Comparison of ENCODE assay signal across 1 cellular context in the genomic region with DNA sequence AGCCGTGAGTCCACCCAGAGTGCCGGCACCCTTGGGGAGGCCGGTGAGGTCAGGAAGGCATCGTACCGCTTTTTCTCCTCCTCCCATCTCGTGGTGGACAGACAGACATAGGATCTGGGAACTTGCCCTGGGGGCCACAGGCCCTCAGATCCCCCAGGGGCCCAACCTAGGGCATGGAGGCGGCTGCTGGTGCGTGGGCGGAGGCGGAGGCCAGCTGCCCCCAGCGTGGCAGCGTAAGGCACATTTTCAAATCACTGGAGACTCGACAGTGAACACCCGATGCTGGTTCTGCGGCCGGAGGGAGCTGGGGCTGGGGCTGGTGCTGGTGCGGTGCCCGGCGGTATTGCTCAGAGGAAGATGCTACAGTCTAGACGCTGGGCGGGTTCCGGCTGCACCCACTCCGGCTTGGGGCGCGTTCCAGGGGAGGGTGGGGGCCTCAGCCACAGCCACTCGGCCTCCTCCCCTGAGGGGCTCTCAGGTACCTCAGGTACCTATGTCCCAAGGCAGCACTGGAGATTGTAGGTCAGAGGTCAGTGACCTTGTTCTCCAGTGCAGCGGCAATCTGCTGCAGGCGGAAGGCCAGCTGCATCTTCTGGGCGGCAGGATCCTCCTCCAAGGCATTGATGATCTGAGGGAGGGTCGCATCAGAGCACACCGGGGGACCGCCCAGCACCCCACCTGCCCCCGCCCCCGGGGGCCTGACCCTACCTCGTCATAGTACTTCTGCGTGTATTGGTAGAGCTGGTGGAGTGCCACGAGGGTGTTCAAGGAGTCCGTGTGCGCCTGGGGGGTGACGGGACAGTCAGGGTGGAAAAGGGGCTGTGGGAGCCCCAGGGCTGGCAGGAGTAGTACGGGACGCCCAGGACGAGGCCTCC.
TF ChIP-seq lines count a peak whose summit lies in the region.

No MANE protein-coding gene starts in this region.

TF ChIP-seq in HepG2, 621 proteins besides CTCF, POLR2A, EP300 and RAD21:
- no peak for TF ChIP-seq ELF4 (CRISPR knock-in tag; IDR thresholded peaks at IDR 0.05; ENCODE audit: borderline replicate concordance)
- TF ChIP-seq ARNT (IDR thresholded peaks at IDR 0.05) = no peak
- 0 out of 2 replicates have a peak, but pooled peaks have one; percentile 3 for TF ChIP-seq ZBTB33 (CRISPR knock-in tag; IDR thresholded peaks at IDR 0.05)
- TF ChIP-seq, protein P1, sequence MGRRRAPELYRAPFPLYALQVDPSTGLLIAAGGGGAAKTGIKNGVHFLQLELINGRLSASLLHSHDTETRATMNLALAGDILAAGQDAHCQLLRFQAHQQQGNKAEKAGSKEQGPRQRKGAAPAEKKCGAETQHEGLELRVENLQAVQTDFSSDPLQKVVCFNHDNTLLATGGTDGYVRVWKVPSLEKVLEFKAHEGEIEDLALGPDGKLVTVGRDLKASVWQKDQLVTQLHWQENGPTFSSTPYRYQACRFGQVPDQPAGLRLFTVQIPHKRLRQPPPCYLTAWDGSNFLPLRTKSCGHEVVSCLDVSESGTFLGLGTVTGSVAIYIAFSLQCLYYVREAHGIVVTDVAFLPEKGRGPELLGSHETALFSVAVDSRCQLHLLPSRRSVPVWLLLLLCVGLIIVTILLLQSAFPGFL (CRISPR knock-in tag; IDR thresholded peaks at IDR 0.05) = no peak
- no peak for TF ChIP-seq KLF16 (CRISPR knock-in tag; IDR thresholded peaks at IDR 0.05)
